In genomic region chr3:182509844-182510460, GRCh38 we compare ENCODE assay signal across 1 cellular context.
A peak's percentile ranks its signal among the peaks of the same experiment; 100 is the strongest.
TF ChIP-seq lines count a peak whose summit lies in the region.

No MANE protein-coding gene starts in this region.

TF ChIP-seq in GM12878, 131 proteins besides CTCF, POLR2A, EP300 and RAD21 (continued from another document):
- TF ChIP-seq CUX1 (IDR thresholded peaks at IDR 0.05; ENCODE audit: insufficient replicate concordance, low read depth, low read length) (peak; percentile 24), FOXM1 (IDR thresholded peaks at IDR 0.05; ENCODE audit: low read depth, low read length) (0 out of 2 replicates have a peak, but pooled peaks have one; percentile 23), JUND (IDR thresholded peaks at IDR 0.05; ENCODE audit: low read depth, low read length) (no peak), NR2F1 (conservative IDR thresholded peaks at IDR 0.05) (0 out of 2 replicates have a peak, but pooled peaks have one; percentile 13), RELB (IDR thresholded peaks at IDR 0.05; ENCODE audit: low read depth) (peak; percentile 71), SKIL (IDR thresholded peaks at IDR 0.05; ENCODE audit: low read depth, poor library complexity, severe bottlenecking) (no peak), NFIC (IDR thresholded peaks at IDR 0.05; ENCODE audit: low read depth, low read length) (peak; percentile 62), DPF2 (IDR thresholded peaks at IDR 0.05) (0 out of 2 replicates have a peak, but pooled peaks have one; percentile 22), BCL11A (IDR thresholded peaks at IDR 0.05; ENCODE audit: low read depth, low read length) (0 out of 2 replicates have a peak, but pooled peaks have one; percentile 7), SREBF2 (IDR thresholded peaks at IDR 0.05; ENCODE audit: low read length) (no peak), RUNX3 (IDR thresholded peaks at IDR 0.05; ENCODE audit: low read length) (peak; percentile 77), BCLAF1 (IDR thresholded peaks at IDR 0.05) (no peak), MAX (IDR thresholded peaks at IDR 0.05; ENCODE audit: low read depth, low read length) (no peak), FOXK2 (IDR thresholded peaks at IDR 0.05) (no peak), ZBTB40 (IDR thresholded peaks at IDR 0.05; ENCODE audit: borderline replicate concordance) (no peak), ATF7 (IDR thresholded peaks at IDR 0.05; ENCODE audit: low read depth) (peak; percentile 43), JUNB (IDR thresholded peaks at IDR 0.05) (0 out of 2 replicates have a peak, but pooled peaks have one; percentile 9), IKZF1 (conservative IDR thresholded peaks at IDR 0.05) (peak; percentile 69), RAD51 (IDR thresholded peaks at IDR 0.05) (peak; percentile 32; the same call in 1 of the 2 replicates), MEF2B (IDR thresholded peaks at IDR 0.05; ENCODE audit: partially characterized antibody, poor library complexity, severe bottlenecking) (peak; percentile 61), KLF5 (IDR thresholded peaks at IDR 0.05; ENCODE audit: partially characterized antibody) (no peak), CHD1 (IDR thresholded peaks at IDR 0.05; ENCODE audit: low read depth, low read length) (no peak)
